ENCODE assay signal across 8 cellular contexts in genomic region chr22:39349967-39350802, GRCh38. TPM values are rescaled to one million over a fixed set of nuclear protein-coding genes. Genes with fewer than 3 reads are reported as not detected.
DNase-seq lines count a peak whose midpoint lies in the region; ATAC-seq lines count a peak whose summit lies in the region.

TSS of gene SYNGR1 (plus strand) at chr22:39349991. CDS start at chr22:39350011, 20 bp downstream.

- intact Hi-C loops in left ventricle myocardium superior (cut with micrococcal nuclease) = no loop called here

- H3K9me3 Mint-ChIP-seq in activated naive CD4-positive, alpha-beta T cell treated with anti-CD3 and anti-CD28 coated beads, Interleukin-2, amount 50 U/mL, for 24 hours = no peaks in the 10 kb centered on the region
- no peaks in the 10 kb centered on the region for H3K9me3 Mint-ChIP-seq in activated naive CD4-positive, alpha-beta T cell treated with anti-CD3 and anti-CD28 coated beads, Interleukin-2, amount 50 U/mL, for 72 hours

- peaks cover 3% of the 10 kb centered on the region for H3K27me3 Mint-ChIP-seq in activated naive CD4-positive, alpha-beta T cell treated with anti-CD3 and anti-CD28 coated beads, Interleukin-2, amount 50 U/mL, for 24 hours

- H3K4me1 Mint-ChIP-seq in activated naive CD4-positive, alpha-beta T cell treated with anti-CD3 and anti-CD28 coated beads, Interleukin-2, amount 50 U/mL, for 24 hours = peaks cover 8% of the 10 kb centered on the region

- no peak within 1 kb of the TSS for H3K27ac Mint-ChIP-seq in activated naive CD4-positive, alpha-beta T cell treated with anti-CD3 and anti-CD28 coated beads, Interleukin-2, amount 50 U/mL, for 24 hours
- no peak within 1 kb of the TSS for H3K27ac Mint-ChIP-seq in activated naive CD4-positive, alpha-beta T cell treated with anti-CD3 and anti-CD28 coated beads, Interleukin-2, amount 50 U/mL, for 72 hours

- DNase-seq in activated naive CD4-positive, alpha-beta T cell (lab: John Stamatoyannopoulos, UW) = no peak
- DNase-seq in activated naive CD4-positive, alpha-beta T cell treated with anti-CD3 and anti-CD28 coated beads, Interleukin-2, amount 50 U/mL, for 72 hours (ENCODE audit: low spot score in 2 of 2) = peak in 1 of 2 donors; percentile 21
- DNase-seq in left ventricle myocardium superior (peak; percentile 52), retina (peak; percentile 69), NCI-H510A (lab: John Stamatoyannopoulos, UW) (no peak)

- ATAC-seq in activated naive CD4-positive, alpha-beta T cell treated with anti-CD3 and anti-CD28 coated beads, Interleukin-2, amount 50 U/mL, for 72 hours = peak; percentile 45 to 46
- ATAC-seq in left ventricle myocardium superior = peak; percentile 51
- ATAC-seq in GM19397 (IDR thresholded peaks at IDR 0.05; ENCODE audit: unreplicated experiment) = no peak
- no peak for ATAC-seq in GM21360 (IDR thresholded peaks at IDR 0.05; ENCODE audit: unreplicated experiment)

- H3K36me3 Mint-ChIP-seq in activated naive CD4-positive, alpha-beta T cell treated with anti-CD3 and anti-CD28 coated beads, Interleukin-2, amount 50 U/mL, for 24 hours = no peaks in the 10 kb centered on the region
- H3K36me3 Mint-ChIP-seq in activated naive CD4-positive, alpha-beta T cell treated with anti-CD3 and anti-CD28 coated beads, Interleukin-2, amount 50 U/mL, for 72 hours = no peaks in the 10 kb centered on the region

- H3K4me3 Mint-ChIP-seq in activated naive CD4-positive, alpha-beta T cell treated with anti-CD3 and anti-CD28 coated beads, Interleukin-2, amount 50 U/mL, for 24 hours = peak within 1 kb of the TSS; percentile 88

RNA-seq across cellular contexts. Expression of gene SYNGR1, which starts in this region (rescaled TPM):
- total RNA-seq in activated naive CD4-positive, alpha-beta T cell treated with anti-CD3 and anti-CD28 coated beads, Interleukin-2, amount 50 U/mL, for 72 hours = 1 to 10 TPM in 1 of 2 donors, under 1 TPM in 1; 0.46 to 1.2 TPM
- total RNA-seq in left ventricle myocardium superior = 41.3 TPM

Comparison
In these comparisons a context has a peak if more than half of its experiments do, and no peak if none do; other contexts are left out.
1. RNA of gene SYNGR1 (total RNA-seq): 41.3 TPM in left ventricle myocardium superior (single experiment); 0.46 to 1.2 TPM in activated naive CD4-positive, alpha-beta T cell treated with anti-CD3 and anti-CD28 coated beads, Interleukin-2, amount 50 U/mL, for 72 hours; every median in the first group is over 10 times any median in the second.
2. DNase-seq: peak in left ventricle myocardium superior (single experiment) and retina (single experiment); none in activated naive CD4-positive, alpha-beta T cell (0 of 4) and NCI-H510A (single experiment).
3. ATAC-seq: peak in activated naive CD4-positive, alpha-beta T cell treated with anti-CD3 and anti-CD28 coated beads, Interleukin-2, amount 50 U/mL, for 72 hours (2 of 2) and left ventricle myocardium superior (single experiment); none in GM19397 (single experiment) and GM21360 (single experiment).